ENCODE assay signal across 1 cellular context in genomic region chr6:97771356-97771755, GRCh38.
TF ChIP-seq lines count a peak whose summit lies in the region.

No MANE protein-coding gene starts in this region.

TF ChIP-seq in WTC11, 78 proteins besides CTCF, POLR2A, EP300 and RAD21:
- TF ChIP-seq RELA (CRISPR knock-in tag; IDR thresholded peaks at IDR 0.05; ENCODE audit: borderline replicate concordance) (no peak), ZNF512 (CRISPR knock-in tag; IDR thresholded peaks at IDR 0.05; ENCODE audit: borderline replicate concordance) (no peak), EMX1 (CRISPR knock-in tag; IDR thresholded peaks at IDR 0.05) (no peak), NR3C1 (CRISPR knock-in tag; conservative IDR thresholded peaks at IDR 0.05; ENCODE audit: low read depth) (no peak), TEAD4 (CRISPR knock-in tag; IDR thresholded peaks at IDR 0.05) (no peak), RORB (CRISPR knock-in tag; IDR thresholded peaks at IDR 0.05) (no peak), TCF7 (CRISPR knock-in tag; IDR thresholded peaks at IDR 0.05; ENCODE audit: low read depth) (no peak), KAT7 (CRISPR knock-in tag; IDR thresholded peaks at IDR 0.05; ENCODE audit: borderline replicate concordance) (no peak), STAT6 (CRISPR knock-in tag; conservative IDR thresholded peaks at IDR 0.05; ENCODE audit: low read depth) (no peak), JUN (CRISPR knock-in tag; IDR thresholded peaks at IDR 0.05) (no peak), GTF2I (CRISPR knock-in tag; conservative IDR thresholded peaks at IDR 0.05) (no peak), ERG (CRISPR knock-in tag; IDR thresholded peaks at IDR 0.05) (no peak), ZNF532 (CRISPR knock-in tag; IDR thresholded peaks at IDR 0.05; ENCODE audit: borderline replicate concordance) (no peak), MXD4 (CRISPR knock-in tag; IDR thresholded peaks at IDR 0.05; ENCODE audit: borderline replicate concordance) (no peak), SMAD3 (CRISPR knock-in tag; IDR thresholded peaks at IDR 0.05; ENCODE audit: borderline replicate concordance) (no peak), E2F5 (CRISPR knock-in tag; IDR thresholded peaks at IDR 0.05) (no peak), MYBL2 (CRISPR knock-in tag; IDR thresholded peaks at IDR 0.05) (no peak)
